8 cellular contexts compared by ENCODE assay signal in the genomic region with DNA sequence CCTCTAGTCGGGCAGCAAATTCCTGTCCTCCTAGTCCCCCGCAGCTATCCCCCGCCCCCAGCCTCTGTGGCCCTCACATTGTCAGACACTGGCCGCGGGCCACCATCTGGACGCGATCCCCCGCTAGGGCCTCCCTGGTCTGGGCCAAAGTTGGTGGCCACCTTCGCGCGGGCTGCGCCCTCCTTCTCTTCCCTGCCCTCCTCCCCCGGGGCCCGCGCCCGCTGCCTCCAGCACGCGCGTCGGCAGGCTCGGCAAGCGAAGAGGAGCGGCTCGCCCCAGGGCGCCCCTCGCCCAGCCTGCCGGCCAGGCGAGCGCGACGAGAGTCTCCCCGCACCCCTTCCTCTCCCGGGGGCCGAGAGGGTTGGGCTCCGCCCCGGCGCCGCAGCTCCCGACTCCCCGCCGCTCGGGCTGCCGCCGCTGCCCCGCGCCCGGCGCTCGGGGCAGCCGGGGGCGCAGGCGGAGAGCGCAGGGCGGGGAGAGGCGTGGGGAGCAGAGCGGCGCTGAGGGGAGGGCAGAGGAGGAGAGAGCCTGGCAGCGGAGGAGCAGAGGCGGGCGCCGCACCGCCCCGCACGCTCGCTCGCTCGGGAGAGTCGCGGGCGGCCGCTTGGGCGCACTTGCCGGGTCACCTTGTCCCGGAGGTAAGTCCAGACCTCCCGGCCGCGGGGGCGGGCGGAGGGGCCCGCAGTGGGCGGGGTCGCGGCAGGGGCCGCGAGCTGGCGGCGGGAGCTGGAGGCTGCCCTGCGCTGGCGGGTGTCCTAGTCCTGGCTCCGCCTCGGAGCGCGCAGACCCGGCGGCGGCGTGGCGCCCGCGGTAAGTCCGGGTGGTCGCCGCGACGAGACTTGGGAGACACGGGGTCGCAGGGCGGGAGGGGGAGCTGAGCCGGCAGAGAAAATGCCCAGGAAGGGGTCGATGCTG. TPM values are rescaled to one million over a fixed set of nuclear protein-coding genes. Genes with fewer than 3 reads are reported as not detected.
DNase-seq lines count a peak whose midpoint lies in the region; ATAC-seq and TF ChIP-seq lines count a peak whose summit lies in the region.

A gene (plus strand): TSS at position 514 of the 915 bp plus-strand sequence. CDS start 73,469 bp downstream, outside the sequence.

- no peak within 1 kb of the TSS for H3K9ac ChIP-seq in rectal smooth muscle tissue (ENCODE audit: low read length)

- H3K4me1 Mint-ChIP-seq in T-cell, result peaks cover 8 to 11% (median 9%) of the 10 kb centered on the region in 3 donors

- H3K4me3 Mint-ChIP-seq in T-cell, result peak within 1 kb of the TSS; percentile 3 to 74 (median 41)

- H3K27me3 Mint-ChIP-seq in T-cell, result peaks cover 28 to 62% of the 10 kb centered on the region in 2 donors

- no peak within 1 kb of the TSS for H3K27ac Mint-ChIP-seq in T-cell

- ATAC-seq in T-cell (replicated peaks in 1 of 4) (peak in 1 of 4 experiments; percentile 24), left ventricle myocardium superior (peak; percentile 74), HG03521 (IDR thresholded peaks at IDR 0.05; ENCODE audit: unreplicated experiment) (no peak), body of pancreas (no peak)

- intact Hi-C loops in left ventricle myocardium superior (cut with micrococcal nuclease) (loop anchor here (10.0 kb wide), 1 partner anchor 155 kb away; no protein-coding TSS in a partner anchor), lower leg skin (cut with DNase I; ENCODE audit: low total_unique reads) (no loop called here), body of pancreas (cut with DNase I) (no loop called here)

- no peak for TF ChIP-seq POLR2A in lower leg skin (IDR thresholded peaks at IDR 0.05)
- no peak for TF ChIP-seq POLR2A in body of pancreas (IDR thresholded peaks at IDR 0.05)

- no peaks in the 10 kb centered on the region for H3K36me3 Mint-ChIP-seq in T-cell

- H3K9me3 ChIP-seq in body of pancreas, result no peaks in the 10 kb centered on the region

- TF ChIP-seq CTCF in lower leg skin (IDR thresholded peaks at IDR 0.05) (no peak), body of pancreas (IDR thresholded peaks at IDR 0.05) (no peak)

- 2% methylated on average over 23 to 61 of the region's 110 CpGs for WGBS in lower leg skin, 2 donors
- 0 to 1% methylated on average over 4 to 64 of the region's 110 CpGs for WGBS in body of pancreas, 2 donors

- peaks cover 4% of the 10 kb centered on the region for H3K4me1 ChIP-seq in rectal smooth muscle tissue (ENCODE audit: control insufficient read depth, insufficient read depth, low read length)
- peaks cover 20% of the 10 kb centered on the region for H3K4me1 ChIP-seq in body of pancreas

- H3K4me3 ChIP-seq in rectal smooth muscle tissue (ENCODE audit: low read length) (peak within 1 kb of the TSS; percentile 54), lower leg skin (ENCODE audit: low read depth, poor library complexity, severe bottlenecking) (no peak within 1 kb of the TSS), body of pancreas (no peak within 1 kb of the TSS)

- DNase-seq in D341Med (ENCODE audit: low spot score), result peak; percentile 88
- DNase-seq in T-cell, result no peak
- peak; percentile 71 for DNase-seq in left ventricle myocardium superior
- no peak for DNase-seq in HK-2 (ENCODE audit: unreplicated experiment)
- no peak for DNase-seq in lower leg skin (ENCODE audit: low spot score in 2 of 2)
- no peak for DNase-seq in body of pancreas

- CTCF ChIA-PET in T-cell (lab: Charles Lee), result interaction anchor here in 1 of 2 donors (0.9 kb wide), 1 partner anchor 97 kb away, joined by 4 read pairs; no protein-coding TSS in a partner anchor

- POLR2A ChIA-PET in T-cell (lab: Charles Lee), result no interaction called here

- H3K27ac ChIP-seq in rectal smooth muscle tissue (ENCODE audit: low read depth, low read length) (no peak within 1 kb of the TSS), body of pancreas (no peak within 1 kb of the TSS)

- no peaks in the 10 kb centered on the region for H3K9me3 Mint-ChIP-seq in T-cell

- H3K27me3 ChIP-seq in rectal smooth muscle tissue (ENCODE audit: control insufficient read depth, insufficient read depth, low read length) (peaks cover 15% of the 10 kb centered on the region), body of pancreas (peaks cover 0 to 9% of the 10 kb centered on the region in 2 donors)

- H3K36me3 ChIP-seq in rectal smooth muscle tissue (ENCODE audit: control insufficient read depth, insufficient read depth, low read length), result no peaks in the 10 kb centered on the region
- H3K36me3 ChIP-seq in body of pancreas (replicated peaks in 1 of 2; ENCODE audit: insufficient read depth in 1 of 2, low read depth in 2 of 2), result no peaks in the 10 kb centered on the region

RNA-seq across cellular contexts. Expression of the gene that starts here (rescaled TPM):
- total RNA-seq in T-cell (not detected), left ventricle myocardium superior (11.0 TPM), lower leg skin (under 1 TPM in 1 of 4 donors, not detected in 3; 0.45 TPM), body of pancreas (under 1 TPM in 1 of 2 donors, not detected in 1; 0.78 TPM)

Comparison
In these comparisons a context has a peak if more than half of its experiments do, and no peak if none do; other contexts are left out.
1. DNase-seq: peak in D341Med (single experiment) and left ventricle myocardium superior (single experiment); none in T-cell (0 of 34), HK-2 (single experiment), lower leg skin (0 of 2) and body of pancreas (0 of 4).